Comparison of ENCODE assay signal across 37 cellular contexts in the genomic region with DNA sequence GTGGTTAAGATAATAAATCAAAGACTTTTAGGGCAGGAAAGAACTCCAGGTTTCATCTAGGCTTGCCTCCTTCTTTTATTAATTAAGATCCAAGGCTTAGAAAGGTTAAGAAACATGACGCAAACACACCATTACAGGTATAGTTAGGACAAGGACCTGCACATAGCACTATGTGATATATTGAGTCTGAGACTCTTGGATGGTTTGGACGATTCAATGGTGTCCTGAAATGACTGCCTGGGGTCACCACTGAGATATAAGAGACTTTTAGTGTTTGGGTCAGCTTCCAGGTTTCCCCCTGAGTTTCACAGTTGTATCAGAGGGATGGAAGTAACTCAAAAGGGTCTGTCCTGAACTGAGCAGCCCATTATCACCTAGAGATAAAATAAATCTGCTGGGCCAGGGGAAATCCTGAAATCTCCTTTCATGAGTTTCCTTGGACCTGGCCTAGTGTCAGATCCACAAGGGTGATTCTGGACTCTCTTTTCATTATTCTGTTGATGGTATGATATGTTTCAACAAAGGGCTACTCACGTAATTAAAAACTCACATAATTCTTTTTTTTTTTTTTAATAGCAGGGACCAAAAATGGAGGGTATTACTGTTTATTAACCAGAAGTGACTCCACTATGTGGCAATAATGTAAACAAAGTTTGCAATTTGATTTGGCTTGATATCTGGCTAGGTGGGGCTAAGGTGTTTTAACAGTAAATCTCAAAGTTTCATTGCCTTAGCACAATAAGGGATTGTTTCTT. TPM values are rescaled to one million over a fixed set of nuclear protein-coding genes. Genes with fewer than 3 reads are reported as not detected.
"Had no signal": no experiment of that assay in that cellular context is flagged by ENCODE, and none has a peak within 500 bp of the region (broad histone marks: within the 10 kb centered on the region; RNA-seq: fewer than 3 reads in every experiment).

No MANE protein-coding gene starts in this region.

- H3K9me3 ChIP-seq: adrenal gland, body of pancreas, breast epithelium had no signal

- ATAC-seq: activated CD8-positive, alpha-beta T cell treated with anti-CD3 and anti-CD28 coated beads for 36 hours; activated naive CD4-positive, alpha-beta T cell treated with anti-CD3 and anti-CD28 coated beads, Interleukin-2, amount 50 U/mL, for 72 hours; activated T-cell treated with anti-CD3 and anti-CD28 coated beads, Interleukin-2, amount 50 U/mL, for 4 hours; activated T-cell treated with anti-CD3 and anti-CD28 coated beads, Interleukin-2, amount 50 U/mL, for 72 hours; activated T-helper 17 cell treated with anti-CD3 and anti-CD28 coated beads, Interleukin-2, amount 50 U/mL, for 72 hours; body of pancreas had no signal

- H3K36me3 ChIP-seq: adrenal gland, brain microvascular endothelial cell, breast epithelium had no signal

- H3K27ac ChIP-seq: adrenal gland, body of pancreas, brain microvascular endothelial cell, breast epithelium, VCaP had no signal

- H3K4me3 ChIP-seq: adrenal gland, body of pancreas, breast epithelium had no signal

- H3K4me1 ChIP-seq: adrenal gland, body of pancreas, breast epithelium had no signal

- DNase-seq: activated B cell treated with CpG ODN at 0.5 μM for 24 hours; activated CD4-positive, alpha-beta memory T cell treated with anti-CD3 and anti-CD28 coated beads for 36 hours; activated CD4-positive, alpha-beta T cell treated with anti-CD3 and anti-CD28 coated beads for 4 hours; activated CD4-positive, alpha-beta T cell treated with anti-CD3 and anti-CD28 coated beads, Interleukin-2, amount 10 ng/mL, durations not matched to agents 24 days and 14 days; activated CD4-positive, alpha-beta T cell treated with anti-CD3 and anti-CD28 coated beads, Interleukin-2, amount 50 U/mL, for 1 hour; activated CD4-positive, alpha-beta T cell treated with anti-CD3 and anti-CD28 coated beads, Interleukin-2, amount 50 U/mL, for 4 hours; activated CD4-positive, CD25-positive, alpha-beta regulatory T cell treated with anti-CD3 and anti-CD28 coated beads, Interleukin-2, amount 50 U/mL, for 72 hours; activated CD8-positive, alpha-beta memory T cell treated with anti-CD3 and anti-CD28 coated beads, Interleukin-2, amount 50 U/mL, for 4 hours; activated CD8-positive, alpha-beta T cell treated with anti-CD3 and anti-CD28 coated beads for 36 hours; activated effector memory CD4-positive, alpha-beta T cell treated with anti-CD3 and anti-CD28 coated beads, Interleukin-2, amount 50 U/mL, for 16 hours; activated gamma-delta T cell treated with Interleukin-2 at 50 U/mL for 16 hours; activated naive CD4-positive, alpha-beta T cell; activated naive CD4-positive, alpha-beta T cell treated with anti-CD3 and anti-CD28 coated beads for 36 hours; activated naive CD4-positive, alpha-beta T cell treated with anti-CD3 and anti-CD28 coated beads, Interleukin-2, amount 50 U/mL, for 16 hours; activated naive CD8-positive, alpha-beta T cell treated with anti-CD3 and anti-CD28 coated beads for 36 hours; activated T-cell treated with anti-CD3 and anti-CD28 coated beads for 4 hours; activated T-cell treated with anti-CD3 and anti-CD28 coated beads, Interleukin-2, amount 50 U/mL, for 1 hour; activated T-cell treated with anti-CD3 and anti-CD28 coated beads, Interleukin-2, amount 50 U/mL, for 4 hours; activated T-cell treated with anti-CD3 and anti-CD28 coated beads, Interleukin-2, amount 50 U/mL, for 72 hours; adrenal gland; amniotic stem cell; aorta; body of pancreas; brain microvascular endothelial cell; central memory CD4-positive, alpha-beta T cell; T-helper 1 cell; T-helper 2 cell; T-helper 9 cell had no signal

- H3K27me3 ChIP-seq: adrenal gland, body of pancreas, brain microvascular endothelial cell, breast epithelium had no signal

- FAIRE-seq: astrocyte, TTC549 had no signal

RNA-seq across cellular contexts. Expression of a gene that starts 55.6 kb away (rescaled TPM):
- total RNA-seq: activated B cell treated with CpG ODN at 0.5 μM for 24 hours; activated CD4-positive, alpha-beta memory T cell treated with anti-CD3 and anti-CD28 coated beads for 36 hours; activated CD4-positive, alpha-beta T cell treated with anti-CD3 and anti-CD28 coated beads, Interleukin-2, amount 10 ng/mL, durations not matched to agents 24 days and 14 days; activated CD8-positive, alpha-beta memory T cell treated with anti-CD3 and anti-CD28 coated beads for 36 hours; activated naive CD4-positive, alpha-beta T cell treated with anti-CD3 and anti-CD28 coated beads for 36 hours; activated naive CD4-positive, alpha-beta T cell treated with anti-CD3 and anti-CD28 coated beads, Interleukin-2, amount 50 U/mL, for 72 hours; activated naive CD8-positive, alpha-beta T cell treated with anti-CD3 and anti-CD28 coated beads for 36 hours; activated T-cell treated with anti-CD3 and anti-CD28 coated beads, Interleukin-2, amount 50 U/mL, for 4 hours; activated T-cell treated with anti-CD3 and anti-CD28 coated beads, Interleukin-2, amount 50 U/mL, for 72 hours; activated T-helper 1 cell treated with anti-CD3 and anti-CD28 coated beads, Interleukin-12 subunit alpha, Interleukin-12 subunit beta, Interleukin-2, Interleukin-4 antibody, amounts not matched to agents 30 ng/mL and 10 ng/mL and 1 ng/mL, durations not matched to agents 14 hours and 24 hours and 36 hours; activated T-helper 17 cell treated with anti-CD3 and anti-CD28 coated beads, Interleukin-2, amount 50 U/mL, for 72 hours; adrenal gland; astrocyte; body of pancreas; breast epithelium; cerebellum had no signal
- polyA plus RNA-seq: adrenal gland had no signal
